ENCODE assay signal across 1 cellular context in genomic region chr5:121430538-121430937, GRCh38.
TF ChIP-seq lines count a peak whose summit lies in the region.

No MANE protein-coding gene starts in this region.

TF ChIP-seq in IMR-90, 13 proteins besides CTCF, POLR2A, EP300 and RAD21 (continued from another document):
- no peak for TF ChIP-seq MXI1 (IDR thresholded peaks at IDR 0.05; ENCODE audit: borderline replicate concordance, low read depth, low read length)
